8 cellular contexts compared by ENCODE assay signal in the genomic region with DNA sequence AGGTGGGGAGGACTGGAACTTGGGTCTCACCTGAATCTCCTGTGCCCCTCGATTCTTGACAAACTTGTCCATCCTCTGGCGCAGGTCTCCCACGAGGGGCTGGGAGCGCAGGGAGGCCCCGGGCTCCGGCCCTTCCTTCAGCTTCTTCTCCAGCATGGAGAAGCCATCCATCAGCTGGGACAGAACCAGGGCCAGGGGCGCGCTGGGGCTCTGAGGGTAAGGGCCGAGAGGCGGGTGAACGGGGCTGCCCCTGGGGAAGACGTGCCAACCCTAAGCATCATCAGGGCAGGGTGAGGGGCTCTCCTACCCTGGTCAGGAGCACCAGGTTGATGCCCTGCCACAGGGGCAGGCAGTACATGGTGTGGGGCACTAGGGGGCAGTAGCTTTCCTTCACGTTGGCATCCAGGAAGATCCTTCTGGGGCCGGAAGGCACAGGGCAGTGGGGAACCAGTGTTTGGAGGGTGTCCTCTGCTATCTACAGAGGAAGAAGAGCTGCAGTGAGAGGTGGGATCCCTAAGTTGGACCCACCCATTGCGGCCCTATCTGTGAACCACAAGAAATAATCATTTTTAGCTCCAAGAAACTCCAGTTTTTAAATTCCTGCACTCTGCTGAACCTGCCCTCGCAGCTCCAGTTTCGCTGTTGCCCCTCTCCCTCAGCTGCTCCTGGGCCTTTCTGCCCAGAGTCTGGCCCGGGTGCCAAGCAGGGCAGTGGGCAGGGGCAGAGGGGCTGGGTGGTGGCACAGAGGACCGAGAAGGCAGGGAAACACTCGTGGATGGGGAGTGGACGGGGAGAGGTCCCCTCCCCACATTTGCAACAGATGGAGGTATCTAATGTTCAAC. TPM values are rescaled to one million over a fixed set of nuclear protein-coding genes. Genes with fewer than 3 reads are reported as not detected.
A peak's percentile ranks its signal among the peaks of the same experiment; 100 is the strongest.
DNase-seq lines count a peak whose midpoint lies in the region; ATAC-seq and TF ChIP-seq lines count a peak whose summit lies in the region.

No MANE protein-coding gene starts in this region.

- H3K36me3 ChIP-seq in neuronal stem cell (replicated peaks in 1 of 2; ENCODE audit: control insufficient read depth in 2 of 2, insufficient read depth in 2 of 2, low read length in 2 of 2): peaks cover 11 to 39% of the 10 kb centered on the region in 2 donors

- no peak overlapping the region for H3K4ac ChIP-seq in neuronal stem cell (ENCODE audit: low read length)

- H3K27me3 ChIP-seq in neuronal stem cell (ENCODE audit: control insufficient read depth in 3 of 3, insufficient read depth in 3 of 3, low read depth in 1 of 3, low read length in 3 of 3): no peaks in the 10 kb centered on the region

- H3K27ac ChIP-seq in neuronal stem cell (replicated peaks; ENCODE audit: low read length): no peak overlapping the region

- peak; percentile 93 for TF ChIP-seq CTCF in epithelial cell of proximal tubule (conservative IDR thresholded peaks at IDR 0.05; ENCODE audit: low read depth, low read length)

- peak; percentile 67 for ATAC-seq in GM21381 (IDR thresholded peaks at IDR 0.05; ENCODE audit: unreplicated experiment)

- H4K8ac ChIP-seq in neuronal stem cell (ENCODE audit: low read depth, low read length): no peak overlapping the region

- no CpG with 5 or more reads among the region's 21 CpGs for WGBS in neuronal stem cell (ENCODE audit: extremely low coverage in 2 of 2, insufficient read length in 2 of 2, insufficient replicate concordance in 1 of 2), 2 donors

- H3K4me1 ChIP-seq in neuronal stem cell (ENCODE audit: control insufficient read depth in 2 of 2, insufficient read depth in 1 of 2, low read depth in 1 of 2, low read length in 2 of 2): no peaks in the 10 kb centered on the region

- no peak overlapping the region for H4K91ac ChIP-seq in neuronal stem cell (ENCODE audit: low read depth, low read length, poor library complexity)

- H3K14ac ChIP-seq in neuronal stem cell (ENCODE audit: low read length): no peak overlapping the region

- H3K4me3 ChIP-seq in epithelial cell of proximal tubule (ENCODE audit: low read depth, low read length) (no peak overlapping the region), neuronal stem cell (ENCODE audit: low read length in 2 of 2) (no peak overlapping the region)

- peak overlapping the region; percentile 14 for H3K9ac ChIP-seq in neuronal stem cell (ENCODE audit: low read depth, low read length, poor library complexity)

- peak overlapping the region; percentile 88 for H2AK5ac ChIP-seq in neuronal stem cell (ENCODE audit: low read depth, low read length)

- H3K79me1 ChIP-seq in neuronal stem cell (ENCODE audit: low read depth, low read length): no peaks in the 10 kb centered on the region

- DNase-seq in Daoy (ENCODE audit: low read depth) (peak; percentile 55), M059J (ENCODE audit: low read depth) (peak; percentile 20), epithelial cell of proximal tubule (ENCODE audit: low read depth) (no peak), neuronal stem cell (ENCODE audit: low spot score) (peak; percentile 46), NCI-H128 (lab: John Stamatoyannopoulos, UW; ENCODE audit: unreplicated experiment) (no peak), middle frontal gyrus (ENCODE audit: extremely low spot score, low spot score) (no peak)
- peak; percentile 67 for DNase-seq in activated CD4-positive, alpha-beta T cell treated with anti-CD3 and anti-CD28 coated beads for 48 hours

- no peak overlapping the region for H2BK12ac ChIP-seq in neuronal stem cell (ENCODE audit: low read length)

- no peak overlapping the region for H2AFZ ChIP-seq in neuronal stem cell (ENCODE audit: low read length)

- no peak overlapping the region for H3K23ac ChIP-seq in neuronal stem cell (ENCODE audit: low read depth, low read length, poor library complexity)

- no peak overlapping the region for H2BK5ac ChIP-seq in neuronal stem cell (ENCODE audit: low read length)

- no peak overlapping the region for H2BK120ac ChIP-seq in neuronal stem cell (ENCODE audit: low read depth, low read length)

- H3K4me2 ChIP-seq in neuronal stem cell (ENCODE audit: insufficient read depth, low read length, poor library complexity, severe bottlenecking): no peak overlapping the region

- peaks cover 0 to 2% of the 10 kb centered on the region in 2 donors for H3K9me3 ChIP-seq in neuronal stem cell (replicated peaks in 1 of 2; ENCODE audit: control insufficient read depth in 2 of 2, insufficient read depth in 1 of 2, low read depth in 1 of 2, low read length in 2 of 2)

- H2BK15ac ChIP-seq in neuronal stem cell (ENCODE audit: low read length): no peak overlapping the region

- peak overlapping the region; percentile 70 for H3K18ac ChIP-seq in neuronal stem cell (ENCODE audit: low read length)

RNA-seq across cellular contexts. Expression of a gene that starts 10.8 kb away (rescaled TPM):
- 0.69 and 1.0 TPM in 2 replicates for total RNA-seq in Daoy (2014; rRNA removed; shearing (Covaris generic))
- total RNA-seq in M059J (2014; rRNA removed; shearing (Covaris generic)): 0.54 and 1.0 TPM in 2 replicates
- 3.7 and 5.8 TPM in 2 replicates for total RNA-seq in epithelial cell of proximal tubule
- polyA plus RNA-seq in neuronal stem cell (2013, experiment 1 of 2): 6.1 TPM
- polyA plus RNA-seq in neuronal stem cell (2013, experiment 2 of 2): 6.9 TPM

RNA-seq across cellular contexts. Expression of a gene that starts 21.0 kb away (rescaled TPM):
- total RNA-seq in Daoy (2014; rRNA removed; shearing (Covaris generic)): 6.3 and 7.6 TPM in 2 replicates
- total RNA-seq in M059J (2014; rRNA removed; shearing (Covaris generic)): 31.7 and 32.2 TPM in 2 replicates
- 29.2 and 34.6 TPM in 2 replicates for total RNA-seq in epithelial cell of proximal tubule
- 34.3 TPM for polyA plus RNA-seq in neuronal stem cell (2013, experiment 1 of 2)
- 34.4 TPM for polyA plus RNA-seq in neuronal stem cell (2013, experiment 2 of 2)

Comparison
In these comparisons a context has a peak if more than half of its experiments do, and no peak if none do; other contexts are left out.
1. DNase-seq: peak in Daoy (single experiment), M059J (single experiment), activated CD4-positive, alpha-beta T cell treated with anti-CD3 and anti-CD28 coated beads for 48 hours (single experiment) and neuronal stem cell (single experiment); none in epithelial cell of proximal tubule (single experiment), NCI-H128 (single experiment) and middle frontal gyrus (single experiment).